Comparison of ENCODE assay signal across 8 cellular contexts in the genomic region with DNA sequence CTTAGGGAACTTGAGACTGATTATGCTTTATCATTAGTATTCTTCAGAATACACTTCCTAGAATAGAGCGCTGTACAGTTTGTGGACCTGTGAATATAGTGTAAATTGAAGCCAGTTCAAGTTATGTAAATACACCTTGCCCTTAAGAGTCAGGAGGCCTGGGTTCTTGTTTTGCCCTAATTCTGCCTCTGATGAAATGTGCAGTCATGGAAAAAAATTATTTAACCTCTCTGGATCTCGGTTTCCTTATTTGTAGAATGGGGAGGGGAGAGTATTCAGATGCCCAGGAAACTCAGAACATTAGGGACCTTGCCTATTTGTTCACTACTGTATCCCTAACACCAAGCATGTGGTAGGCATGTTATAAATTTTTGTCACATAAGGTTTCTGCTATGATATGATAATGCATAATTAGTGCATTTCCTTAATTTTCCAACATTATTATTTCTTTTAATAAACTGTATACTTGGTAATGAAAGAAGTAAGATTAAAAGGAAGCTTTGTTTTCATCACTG. TPM values are rescaled to one million over a fixed set of nuclear protein-coding genes. Genes with fewer than 3 reads are reported as not detected.
DNase-seq lines count a peak whose midpoint lies in the region; ATAC-seq, FAIRE-seq and TF ChIP-seq lines count a peak whose summit lies in the region.

No MANE protein-coding gene starts in this region.

- H3K27ac Mint-ChIP-seq in CD4-positive, alpha-beta memory T cell = peak overlapping the region in 6 of 7 donors; percentile 75 to 91 (median 85)
- H3K27ac Mint-ChIP-seq in IgD-negative memory B cell = peak overlapping the region in 2 of 3 donors; percentile 16 to 94
- H3K27ac Mint-ChIP-seq in natural killer cell = peak overlapping the region; percentile 80 to 89

- peaks cover 0 to 5% of the 10 kb centered on the region in 2 donors for H3K36me3 Mint-ChIP-seq in CD4-positive, alpha-beta memory T cell
- H3K36me3 Mint-ChIP-seq in IgD-negative memory B cell (peaks cover 2% of the 10 kb centered on the region), natural killer cell (no peaks in the 10 kb centered on the region)

- intact Hi-C loops in CD4-positive, alpha-beta memory T cell (cut with micrococcal nuclease) = loop anchor here (2.0 to 10.0 kb wide), 7 partner anchors 155 to 1685 kb away; a partner anchor contains a TSS
- intact Hi-C loops in K562 (cut with micrococcal nuclease) = no loop called here
- intact Hi-C loops in natural killer cell (cut with micrococcal nuclease) = loop anchor here (2.0 to 10.0 kb wide), 3 partner anchors 257 to 1515 kb away; a partner anchor contains a TSS

- H3K27ac ChIP-seq in CD4-positive, alpha-beta memory T cell (ENCODE audit: low read depth, low read length) = no peak overlapping the region
- peak overlapping the region; percentile 92 for H3K27ac ChIP-seq in K562 (ENCODE audit: extremely low read depth, low read depth, low read length)

- no peaks in the 10 kb centered on the region for H3K36me3 ChIP-seq in CD4-positive, alpha-beta memory T cell (ENCODE audit: insufficient read depth, low read length)
- H3K36me3 ChIP-seq in K562 (ENCODE audit: control insufficient read depth, insufficient read depth, low read length) = peaks cover 16% of the 10 kb centered on the region; the same call in 2 of the 3 replicates

- no peak for TF ChIP-seq CTCF in K562 (IDR thresholded peaks at IDR 0.05 in 2 of 3, conservative IDR thresholded peaks at IDR 0.05 in 1 of 3; ENCODE audit: insufficient read depth in 2 of 3, low read depth in 1 of 3, low read length in 3 of 3)
- no peak for TF ChIP-seq CTCF in natural killer cell (IDR thresholded peaks at IDR 0.05)

- H3K4me3 Mint-ChIP-seq in CD4-positive, alpha-beta memory T cell = peak overlapping the region; percentile 83 to 91 (median 88)
- peak overlapping the region; percentile 84 to 98 (median 92) for H3K4me3 Mint-ChIP-seq in IgD-negative memory B cell
- peak overlapping the region; percentile 91 for H3K4me3 Mint-ChIP-seq in natural killer cell

- peak overlapping the region; percentile 81 for H3K4me2 ChIP-seq in K562 (ENCODE audit: insufficient read depth, low read length)

- H3K27me3 ChIP-seq in CD4-positive, alpha-beta memory T cell (ENCODE audit: insufficient read depth, low read length) = no peaks in the 10 kb centered on the region
- H3K27me3 ChIP-seq in K562 (ENCODE audit: control insufficient read depth in 2 of 2, insufficient read depth in 2 of 2, low read length in 2 of 2) = no peaks in the 10 kb centered on the region

- H3K4me3 ChIP-seq in CD4-positive, alpha-beta memory T cell (ENCODE audit: low read length in 2 of 2) = peak overlapping the region; percentile 11 to 76
- H3K4me3 ChIP-seq in K562 = peak overlapping the region; percentile 94

- 0 out of 2 replicates have a peak overlapping the region, but pooled peaks have one; percentile 85 for H2AFZ ChIP-seq in K562 (ENCODE audit: low read depth, low read length)

- BruUV-seq in K562 (replicated peaks; lab: Mats Ljungman, UMichigan) = TSS peak; percentile 45

- H3K9me3 Mint-ChIP-seq in CD4-positive, alpha-beta memory T cell = no peaks in the 10 kb centered on the region
- H3K9me3 Mint-ChIP-seq in IgD-negative memory B cell (no peaks in the 10 kb centered on the region), natural killer cell (no peaks in the 10 kb centered on the region)

- H3K9me1 ChIP-seq in K562 (ENCODE audit: control insufficient read depth, insufficient read depth, low read length) = no peaks in the 10 kb centered on the region

- ATAC-seq in K562 (peak; percentile 10; the same call in 2 of the 3 replicates), natural killer cell (no peak), GM19023 (IDR thresholded peaks at IDR 0.05; ENCODE audit: unreplicated experiment) (no peak), HG02610 (IDR thresholded peaks at IDR 0.05; ENCODE audit: unreplicated experiment) (no peak)

- H3K27me3 Mint-ChIP-seq in CD4-positive, alpha-beta memory T cell = no peaks in the 10 kb centered on the region
- H3K27me3 Mint-ChIP-seq in IgD-negative memory B cell (no peaks in the 10 kb centered on the region), natural killer cell (ENCODE audit: low read depth in 2 of 2) (no peaks in the 10 kb centered on the region)

- no peaks in the 10 kb centered on the region for H3K9me3 ChIP-seq in CD4-positive, alpha-beta memory T cell (ENCODE audit: control insufficient read depth in 1 of 2, low read length in 2 of 2)
- no peaks in the 10 kb centered on the region for H3K9me3 ChIP-seq in K562 (replicated peaks; ENCODE audit: control insufficient read depth, insufficient read depth, low read depth, low read length)

- TF ChIP-seq POLR2A in K562 (conservative IDR thresholded peaks at IDR 0.05) = no peak

- CTCF ChIA-PET in CD4-positive, alpha-beta memory T cell (lab: Charles Lee; ENCODE audit: partially characterized antibody) = interaction anchor here (1.5 to 2.9 kb wide), 2 partner anchors 8 to 31 kb away, joined by 3 to 10 read pairs; no protein-coding TSS in a partner anchor
- CTCF ChIA-PET in K562 (lab: Yijun Ruan, JAX; ENCODE audit: low intra/inter-chr PET ratio) = interaction anchor here (0.9 kb wide), 1 partner anchor 160 kb away, joined by 3 read pairs; a partner anchor contains a TSS

- FAIRE-seq in K562 (lab: Jason Lieb, UNC) = no peak

- 13% methylated on average over 2 of the region's 2 CpGs for WGBS in K562 (ENCODE audit: insufficient coverage, low coverage, missing lambda C conversion rate)

- TF ChIP-seq EP300 in K562 (IDR thresholded peaks at IDR 0.05; ENCODE audit: low read length) = no peak

- H4K20me1 ChIP-seq in K562 (replicated peaks; ENCODE audit: control insufficient read depth, insufficient read depth, low read length) = no peaks in the 10 kb centered on the region

- peaks cover 60% of the 10 kb centered on the region for H3K79me2 ChIP-seq in K562 (ENCODE audit: control insufficient read depth, insufficient read depth, low read length)

- in situ Hi-C loops in K562 (cut with MboI) = no loop called here

- H3K4me1 ChIP-seq in CD4-positive, alpha-beta memory T cell (ENCODE audit: insufficient read depth, low read length) = peaks cover 19% of the 10 kb centered on the region
- peaks cover 9 to 13% of the 10 kb centered on the region in 2 experiments; a peak in 4 of 5 replicates for H3K4me1 ChIP-seq in K562 (replicated peaks in 1 of 2; ENCODE audit: control insufficient read depth in 2 of 2, insufficient read depth in 2 of 2, low read length in 2 of 2)

- TF ChIP-seq RAD21 in K562 (CRISPR knock-in tag; conservative IDR thresholded peaks at IDR 0.05 in 1 of 2, IDR thresholded peaks at IDR 0.05 in 1 of 2) = no peak

- H3K4me1 Mint-ChIP-seq in CD4-positive, alpha-beta memory T cell = peaks cover 13 to 43% (median 29%) of the 10 kb centered on the region in 4 donors
- peaks cover 28 to 39% (median 37%) of the 10 kb centered on the region in 3 donors for H3K4me1 Mint-ChIP-seq in IgD-negative memory B cell
- peaks cover 23 to 27% of the 10 kb centered on the region in 2 donors for H3K4me1 Mint-ChIP-seq in natural killer cell

- no peak for DNase-seq in CD4-positive, alpha-beta memory T cell
- DNase-seq in K562 (ENCODE audit: extremely low read depth in 1 of 4, low spot score in 3 of 4) (no peak), natural killer cell (no peak), SKM-1 (lab: John Stamatoyannopoulos, UW; ENCODE audit: unreplicated experiment) (no peak), NCI-H1930 (lab: John Stamatoyannopoulos, UW) (no peak)

- POLR2A ChIA-PET in CD4-positive, alpha-beta memory T cell (lab: Charles Lee; ENCODE audit: partially characterized antibody) = interaction anchor here (1.0 to 2.4 kb wide), 5 partner anchors 12 to 276 kb away, joined by 3 to 17 read pairs (median 7); a partner anchor contains a TSS
- POLR2A ChIA-PET in K562 (lab: Yijun Ruan, JAX) = interaction anchor here (1.1 to 2.1 kb wide), 3 partner anchors 8 to 15 kb away, joined by 3 to 10 read pairs (median 8); no protein-coding TSS in a partner anchor

- H3K9ac ChIP-seq in K562 (ENCODE audit: insufficient read depth in 1 of 2, low read depth in 2 of 2, low read length in 2 of 2) = peak overlapping the region in 1 of 2 experiments; percentile 74; a peak in 2 of 4 replicates

RNA-seq across cellular contexts. Expression of a gene that starts 1.3 kb away (rescaled TPM):
- total RNA-seq in CD4-positive, alpha-beta memory T cell = 10 to 100 TPM; 10.5 to 11.4 TPM
- 10 to 100 TPM in 1 of 2 donors, 1 to 10 TPM in 1; 4.3 to 11.4 TPM for polyA plus RNA-seq in CD4-positive, alpha-beta memory T cell
- polyA plus RNA-seq in IgD-negative memory B cell (12.4 TPM), K562 (2011; rRNA removed) (24.9 and 42.5 TPM in 2 replicates), K562 (2014; fragmentation: Illumina TruSeq; extraction: Trizol) (40.4 and 42.8 TPM in 2 replicates), K562 (2014; fragmentation: Nextera tagmentation; extraction: Ambion mirVana) (10 to 100 TPM; 13.9 to 17.0 TPM), K562 (2014; rRNA removed) (14.2 and 17.3 TPM in 2 replicates)
- 16.4 and 84.1 TPM in 2 replicates for total RNA-seq in K562 (2011; cell fraction: chromatin; rRNA removed; ENCODE audit: low replicate concordance)
- total RNA-seq in K562 (2011; cell fraction: nucleolus; rRNA removed) = 24.0 and 28.2 TPM in 2 replicates
- 25.2 and 30.2 TPM in 2 replicates for total RNA-seq in K562 (2011; cell fraction: nucleoplasm; rRNA removed)
- total RNA-seq in K562 (2014; rRNA removed) (21.3 and 45.1 TPM in 2 replicates), K562 (2014; rRNA removed; fragmentation: Illumina TruSeq; extraction: Trizol) (34.7 and 41.8 TPM in 2 replicates), K562 (2015; rRNA removed; fragmentation: Illumina TruSeq; extraction: Trizol) (30.1 and 34.7 TPM in 2 replicates), K562 (2021) (24.7 and 25.0 TPM in 2 replicates), natural killer cell (10 to 100 TPM; 12.1 to 18.2 (median 16.1) TPM)
- 3.8 and 8.0 TPM in 2 replicates for polyA plus RNA-seq in K562 (2011; cell fraction: cytosol; rRNA removed)
- 20.7 and 27.0 TPM in 2 replicates for polyA plus RNA-seq in K562 (2011; cell fraction: nucleus; rRNA removed)
- polyA plus RNA-seq in K562 (2012) = 20.9 and 30.9 TPM in 2 replicates
- polyA minus RNA-seq in K562 (2011; rRNA and poly(A)+ RNA removed) = 21.3 and 30.5 TPM in 2 replicates
- 16.7 and 23.3 TPM in 2 replicates for polyA minus RNA-seq in K562 (2011; cell fraction: cytosol; rRNA and poly(A)+ RNA removed)
- polyA minus RNA-seq in K562 (2011; cell fraction: nucleus; rRNA and poly(A)+ RNA removed) = 13.7 and 44.5 TPM in 2 replicates
